ENCODE assay signal across 9 cellular contexts in the genomic region with DNA sequence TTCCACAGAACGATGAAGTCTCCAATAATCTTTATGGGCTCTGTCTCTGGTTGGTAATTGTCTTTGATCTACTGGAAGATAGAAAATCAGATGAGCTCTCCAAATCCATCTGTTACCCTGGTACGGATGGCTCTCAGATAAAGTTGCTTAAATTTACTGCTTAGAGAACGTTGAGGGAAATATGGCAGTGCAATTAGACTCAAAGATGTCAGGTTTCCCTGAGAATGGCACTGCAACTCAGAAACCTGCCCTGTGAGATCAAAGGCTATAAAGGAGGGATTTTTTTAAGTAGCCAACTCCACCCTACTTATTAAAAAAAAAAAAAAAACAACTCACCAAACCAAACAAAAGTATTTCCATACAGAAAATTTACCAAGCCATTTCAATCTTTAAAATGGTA. TPM values are rescaled to one million over a fixed set of nuclear protein-coding genes. Genes with fewer than 3 reads are reported as not detected.
DNase-seq lines count a peak whose midpoint lies in the region; ATAC-seq and TF ChIP-seq lines count a peak whose summit lies in the region.
"Had no signal": no experiment of that assay in that cellular context is flagged by ENCODE, and none has a peak within 500 bp of the region (broad histone marks: within the 10 kb centered on the region; RNA-seq: fewer than 3 reads in every experiment).

No MANE protein-coding gene starts in this region.

- H3K27me3 Mint-ChIP-seq in Caco-2 (ENCODE audit: insufficient read depth, unreplicated experiment) = no peaks in the 10 kb centered on the region
- no peaks in the 10 kb centered on the region for H3K27me3 Mint-ChIP-seq in dendritic cell treated with granulocyte-macrophage colony-stimulating factor and Interleukin-4, amounts not matched to agents 40 ng/mL and 50 ng/mL, for 4 days

- BruUV-seq in Caco-2 (replicated peaks; lab: Mats Ljungman, UMichigan) = no TSS peak

- H3K36me3 ChIP-seq in Caco-2 (ENCODE audit: control insufficient read depth, insufficient read depth, low read length) = no peaks in the 10 kb centered on the region
- H3K36me3 ChIP-seq in OCI-LY1 (ENCODE audit: insufficient read depth, low read length) = peaks cover 23% of the 10 kb centered on the region; the same call in 1 of the 2 replicates
- H3K36me3 ChIP-seq in skeletal muscle satellite cell (ENCODE audit: insufficient read depth, low read length) = no peaks in the 10 kb centered on the region
- H3K36me3 ChIP-seq: SJCRH30 had no signal

- H3K4me2 ChIP-seq in OCI-LY1 (ENCODE audit: low read length) (peak overlapping the region; percentile 94), skeletal muscle satellite cell (ENCODE audit: low read length) (peak overlapping the region; percentile 85)

- POLR2A ChIA-PET in Caco-2 (lab: Charles Lee) = no interaction called here

- no peak overlapping the region for H2AFZ ChIP-seq in OCI-LY1 (ENCODE audit: low read length)

- intact Hi-C loops in Caco-2 (cut with micrococcal nuclease; ENCODE audit: unreplicated experiment) = loop anchor here (2.0 kb wide), 1 partner anchor 28 kb away; no protein-coding TSS in a partner anchor
- intact Hi-C loops in dendritic cell treated with granulocyte-macrophage colony-stimulating factor and Interleukin-4, amounts not matched to agents 40 ng/mL and 50 ng/mL, for 4 days (cut with micrococcal nuclease) = loop anchor here (2.0 kb wide), 1 partner anchor 14 kb away; no protein-coding TSS in a partner anchor

- H3K4me3 Mint-ChIP-seq in Caco-2 (ENCODE audit: unreplicated experiment) = peak overlapping the region; percentile 89
- no peak overlapping the region for H3K4me3 Mint-ChIP-seq in dendritic cell treated with granulocyte-macrophage colony-stimulating factor and Interleukin-4, amounts not matched to agents 40 ng/mL and 50 ng/mL, for 4 days

- H3K79me2 ChIP-seq in OCI-LY1 (ENCODE audit: insufficient read depth, low read length) = peaks cover 40% of the 10 kb centered on the region

- no peaks in the 10 kb centered on the region for H3K27me3 ChIP-seq in Caco-2 (replicated peaks; ENCODE audit: control insufficient read depth, insufficient read depth, low read length)
- no peaks in the 10 kb centered on the region for H3K27me3 ChIP-seq in OCI-LY1 (ENCODE audit: insufficient read depth, low read length)
- no peaks in the 10 kb centered on the region for H3K27me3 ChIP-seq in skeletal muscle satellite cell (ENCODE audit: control insufficient read depth, insufficient read depth, low read length)
- H3K27me3 ChIP-seq: SJCRH30 had no signal

- peaks cover 7% of the 10 kb centered on the region for H3K36me3 Mint-ChIP-seq in Caco-2 (ENCODE audit: insufficient read depth, unreplicated experiment)
- H3K36me3 Mint-ChIP-seq in dendritic cell treated with granulocyte-macrophage colony-stimulating factor and Interleukin-4, amounts not matched to agents 40 ng/mL and 50 ng/mL, for 4 days (ENCODE audit: low read depth) = peaks cover 22% of the 10 kb centered on the region

- H3K27ac ChIP-seq in OCI-LY1 (ENCODE audit: low read depth, low read length, poor library complexity, severe bottlenecking) = peak overlapping the region; percentile 93
- H3K27ac ChIP-seq: SJCRH30 had no signal

- DNase-seq in Caco-2 (no peak), A172 (ENCODE audit: low spot score) (no peak)
- DNase-seq in stimulated activated CD4-positive, alpha-beta T cell treated with anti-CD3 and anti-CD28 coated beads, Interleukin-2, amount 100 ng/mL, for 48 hours = no peak

- no peaks in the 10 kb centered on the region; the same call in 1 of the 2 replicates for H3F3A ChIP-seq in OCI-LY1 (ENCODE audit: insufficient read depth, low read length)

- peak overlapping the region; percentile 91 for H3K9ac ChIP-seq in OCI-LY1 (ENCODE audit: low read length)
- H3K9ac ChIP-seq in skeletal muscle satellite cell (ENCODE audit: low read depth, low read length) = peak overlapping the region; percentile 70

- H3K4me1 ChIP-seq in Caco-2 (peaks cover 12% of the 10 kb centered on the region), OCI-LY1 (ENCODE audit: insufficient read depth, low read length, severe bottlenecking) (peaks cover 66% of the 10 kb centered on the region), skeletal muscle satellite cell (ENCODE audit: control insufficient read depth, insufficient read depth, low read length) (peaks cover 36% of the 10 kb centered on the region)
- H3K4me1 ChIP-seq: SJCRH30 had no signal

- no peaks in the 10 kb centered on the region for H3K9me2 ChIP-seq in OCI-LY1 (ENCODE audit: low read depth, low read length)

- peaks cover 19% of the 10 kb centered on the region for H3K4me1 Mint-ChIP-seq in Caco-2 (ENCODE audit: low read depth, unreplicated experiment)
- peaks cover 51% of the 10 kb centered on the region for H3K4me1 Mint-ChIP-seq in dendritic cell treated with granulocyte-macrophage colony-stimulating factor and Interleukin-4, amounts not matched to agents 40 ng/mL and 50 ng/mL, for 4 days (ENCODE audit: low read depth)

- TF ChIP-seq CTCF in Caco-2 (IDR thresholded peaks at IDR 0.05; ENCODE audit: insufficient read depth in 1 of 2, low read depth in 1 of 2, low read length in 1 of 2, severe bottlenecking in 1 of 2, unreplicated experiment in 1 of 2) = no peak
- TF ChIP-seq CTCF in OCI-LY1 (IDR thresholded peaks at IDR 0.05; ENCODE audit: low read length) = no peak

- peak overlapping the region; percentile 80 for H3K27ac Mint-ChIP-seq in Caco-2 (ENCODE audit: unreplicated experiment)
- H3K27ac Mint-ChIP-seq in dendritic cell treated with granulocyte-macrophage colony-stimulating factor and Interleukin-4, amounts not matched to agents 40 ng/mL and 50 ng/mL, for 4 days = peak overlapping the region; percentile 92

- H3K4me3 ChIP-seq in Caco-2 (ENCODE audit: low read depth, low read length) = no peak overlapping the region
- peak overlapping the region; percentile 95 for H3K4me3 ChIP-seq in OCI-LY1 (ENCODE audit: low read depth, low read length, poor library complexity, severe bottlenecking)
- no peak overlapping the region for H3K4me3 ChIP-seq in skeletal muscle satellite cell (ENCODE audit: low read length)

- H3K9me3 ChIP-seq in Caco-2 (no peaks in the 10 kb centered on the region), OCI-LY1 (ENCODE audit: low read length) (no peaks in the 10 kb centered on the region), skeletal muscle satellite cell (replicated peaks; ENCODE audit: low read length) (no peaks in the 10 kb centered on the region)
- H3K9me3 ChIP-seq: SJCRH30 had no signal

- H4K20me1 ChIP-seq in OCI-LY1 (ENCODE audit: insufficient read depth, low read length) = no peaks in the 10 kb centered on the region

- no peaks in the 10 kb centered on the region for H3K9me3 Mint-ChIP-seq in Caco-2 (ENCODE audit: unreplicated experiment)
- no peaks in the 10 kb centered on the region for H3K9me3 Mint-ChIP-seq in dendritic cell treated with granulocyte-macrophage colony-stimulating factor and Interleukin-4, amounts not matched to agents 40 ng/mL and 50 ng/mL, for 4 days

- ATAC-seq in GM21360 (IDR thresholded peaks at IDR 0.05; ENCODE audit: unreplicated experiment) (no peak), GM18861 (IDR thresholded peaks at IDR 0.05; ENCODE audit: unreplicated experiment) (no peak)

- CTCF ChIA-PET in Caco-2 (lab: Charles Lee) = no interaction called here

RNA-seq across cellular contexts. Expression of gene BIRC3, which starts 0.8 kb away (rescaled TPM):
- total RNA-seq in Caco-2 (2022) = 1.4 and 2.2 TPM in 2 replicates
- total RNA-seq in skeletal muscle satellite cell (2012; rRNA removed) = 2.2 and 4.1 TPM in 2 replicates
- total RNA-seq in A172 (2014; rRNA removed; shearing (Covaris generic)) = 7.0 and 11.6 TPM in 2 replicates
- total RNA-seq: SJCRH30 had no signal

RNA-seq across cellular contexts. Expression of gene BIRC2, which starts 30.5 kb away (rescaled TPM):
- total RNA-seq in Caco-2 (2022) = 52.7 and 53.5 TPM in 2 replicates
- total RNA-seq in skeletal muscle satellite cell (2012; rRNA removed) = 54.0 and 61.4 TPM in 2 replicates
- 54.8 and 77.1 TPM in 2 replicates for total RNA-seq in A172 (2014; rRNA removed; shearing (Covaris generic))
